ENCODE assay signal across 27 cellular contexts in the genomic region with DNA sequence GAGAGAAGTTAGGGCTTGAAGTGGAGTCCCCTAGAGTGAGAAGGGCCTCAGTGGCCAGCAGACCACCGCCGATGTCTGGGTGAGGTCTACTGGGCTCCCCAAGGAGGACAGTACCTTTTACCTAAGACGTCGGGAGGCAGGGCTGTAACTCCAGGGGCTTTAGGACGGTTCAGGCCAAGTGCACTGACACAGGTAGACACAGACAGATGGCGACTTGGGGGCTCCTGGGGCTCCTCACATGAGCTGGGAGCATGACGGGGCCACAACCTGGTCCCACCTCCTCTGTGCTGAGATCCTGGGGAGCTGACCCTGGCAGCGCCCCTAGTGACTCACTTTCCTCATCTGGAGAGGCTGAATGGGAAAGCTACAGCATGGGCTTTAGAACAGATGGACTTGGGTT.
"Had no signal": no experiment of that assay in that cellular context is flagged by ENCODE, and none has a peak within 500 bp of the region (broad histone marks: within the 10 kb centered on the region; RNA-seq: fewer than 3 reads in every experiment).

No MANE protein-coding gene starts in this region.

- H3K9me3 Mint-ChIP-seq: activated CD4-positive, alpha-beta T cell treated with anti-CD3 and anti-CD28 coated beads, Interleukin-2, amount 10 ng/mL, durations not matched to agents 24 days and 14 days; activated CD8-positive, alpha-beta T cell treated with anti-CD3 and anti-CD28 coated beads for 36 hours; activated naive CD8-positive, alpha-beta T cell treated with anti-CD3 and anti-CD28 coated beads for 36 hours; activated T-helper 1 cell treated with anti-CD3 and anti-CD28 coated beads, Interleukin-12 subunit alpha, Interleukin-12 subunit beta, Interleukin-2, Interleukin-4 antibody, amounts not matched to agents 30 ng/mL and 10 ng/mL and 1 ng/mL, durations not matched to agents 14 hours and 24 hours and 36 hours; central memory CD8-positive, alpha-beta T cell; T-helper 1 cell treated with Interleukin-12 subunit alpha and Interleukin-12 subunit beta and Interleukin-4 antibody, amounts not matched to agents 30 μg/mL and 1 μg/mL, for 36 hours; T-helper 2 cell treated with Interferon-gamma antibody and Interleukin-4, amounts not matched to agents 5 μg/mL and 100 μg/mL, for 36 hours had no signal

- H3K27ac ChIP-seq: ascending aorta, cardiac muscle cell, SJCRH30 had no signal

- H3K4me3 ChIP-seq: ascending aorta, cardiac muscle cell, MG63, SJCRH30 had no signal

- H3K4me1 ChIP-seq: SJCRH30 had no signal

- H3K27me3 ChIP-seq: ascending aorta, cardiac muscle cell, MG63, SJCRH30 had no signal

- H3K27me3 Mint-ChIP-seq: activated CD4-positive, alpha-beta T cell treated with anti-CD3 and anti-CD28 coated beads, Interleukin-2, amount 10 ng/mL, durations not matched to agents 24 days and 14 days; activated CD8-positive, alpha-beta T cell treated with anti-CD3 and anti-CD28 coated beads for 36 hours; activated naive CD8-positive, alpha-beta T cell treated with anti-CD3 and anti-CD28 coated beads for 36 hours; central memory CD8-positive, alpha-beta T cell had no signal

- H3K27ac Mint-ChIP-seq: activated CD4-positive, alpha-beta T cell treated with anti-CD3 and anti-CD28 coated beads, Interleukin-2, amount 10 ng/mL, durations not matched to agents 24 days and 14 days; activated CD8-positive, alpha-beta T cell treated with anti-CD3 and anti-CD28 coated beads for 36 hours; activated naive CD8-positive, alpha-beta T cell treated with anti-CD3 and anti-CD28 coated beads for 36 hours; activated T-helper 1 cell treated with anti-CD3 and anti-CD28 coated beads, Interleukin-12 subunit alpha, Interleukin-12 subunit beta, Interleukin-2, Interleukin-4 antibody, amounts not matched to agents 30 ng/mL and 10 ng/mL and 1 ng/mL, durations not matched to agents 14 hours and 24 hours and 36 hours; T-helper 1 cell treated with Interleukin-12 subunit alpha and Interleukin-12 subunit beta and Interleukin-4 antibody, amounts not matched to agents 30 μg/mL and 1 μg/mL, for 36 hours; T-helper 2 cell treated with Interferon-gamma antibody and Interleukin-4, amounts not matched to agents 5 μg/mL and 100 μg/mL, for 36 hours had no signal

- H3K9me3 ChIP-seq: ascending aorta, MG63, SJCRH30, SK-N-SH had no signal

- H3K4me3 Mint-ChIP-seq: activated CD4-positive, alpha-beta T cell treated with anti-CD3 and anti-CD28 coated beads, Interleukin-2, amount 10 ng/mL, durations not matched to agents 24 days and 14 days; activated CD8-positive, alpha-beta T cell treated with anti-CD3 and anti-CD28 coated beads for 36 hours; activated naive CD8-positive, alpha-beta T cell treated with anti-CD3 and anti-CD28 coated beads for 36 hours; activated T-helper 1 cell treated with anti-CD3 and anti-CD28 coated beads, Interleukin-12 subunit alpha, Interleukin-12 subunit beta, Interleukin-2, Interleukin-4 antibody, amounts not matched to agents 30 ng/mL and 10 ng/mL and 1 ng/mL, durations not matched to agents 14 hours and 24 hours and 36 hours; central memory CD8-positive, alpha-beta T cell; T-helper 1 cell treated with Interleukin-12 subunit alpha and Interleukin-12 subunit beta and Interleukin-4 antibody, amounts not matched to agents 30 μg/mL and 1 μg/mL, for 36 hours; T-helper 2 cell treated with Interferon-gamma antibody and Interleukin-4, amounts not matched to agents 5 μg/mL and 100 μg/mL, for 36 hours had no signal

- H3K4me2 ChIP-seq: SK-N-SH had no signal

- H3K36me3 ChIP-seq: ascending aorta, cardiac muscle cell, MG63, SJCRH30 had no signal

- H3K36me3 Mint-ChIP-seq: activated naive CD8-positive, alpha-beta T cell treated with anti-CD3 and anti-CD28 coated beads for 36 hours had no signal

- H3K9me2 ChIP-seq: SK-N-SH had no signal

- DNase-seq: activated CD4-positive, alpha-beta T cell treated with anti-CD3 and anti-CD28 coated beads, Interleukin-2, amount 10 ng/mL, durations not matched to agents 24 days and 14 days; activated CD4-positive, alpha-beta T cell treated with anti-CD3 and anti-CD28 coated beads, Interleukin-2, amount 50 U/mL, for 4 hours; activated CD8-positive, alpha-beta T cell treated with anti-CD3 and anti-CD28 coated beads for 36 hours; activated naive CD4-positive, alpha-beta T cell; activated naive CD4-positive, alpha-beta T cell treated with anti-CD3 and anti-CD28 coated beads, Interleukin-2, amount 50 U/mL, for 16 hours; activated naive CD8-positive, alpha-beta T cell treated with anti-CD3 and anti-CD28 coated beads for 36 hours; activated T-cell treated with anti-CD3 and anti-CD28 coated beads, Interleukin-2, amount 50 U/mL, for 1 hour; amygdala; Kasumi-1; KG1; MG63; NCI-H1048; NCI-H1105 treated with DMSO at 0.1 percent for 48 hours; NCI-H1436; NCI-H1694 treated with DMSO at 0.1 percent for 48 hours; NCI-H2029; NCI-H345; NCI-H524 treated with DMSO at 0.1 percent for 48 hours; SHP77; SJCRH30; SK-N-SH had no signal
